ENCODE assay signal across 8 cellular contexts in the genomic region with DNA sequence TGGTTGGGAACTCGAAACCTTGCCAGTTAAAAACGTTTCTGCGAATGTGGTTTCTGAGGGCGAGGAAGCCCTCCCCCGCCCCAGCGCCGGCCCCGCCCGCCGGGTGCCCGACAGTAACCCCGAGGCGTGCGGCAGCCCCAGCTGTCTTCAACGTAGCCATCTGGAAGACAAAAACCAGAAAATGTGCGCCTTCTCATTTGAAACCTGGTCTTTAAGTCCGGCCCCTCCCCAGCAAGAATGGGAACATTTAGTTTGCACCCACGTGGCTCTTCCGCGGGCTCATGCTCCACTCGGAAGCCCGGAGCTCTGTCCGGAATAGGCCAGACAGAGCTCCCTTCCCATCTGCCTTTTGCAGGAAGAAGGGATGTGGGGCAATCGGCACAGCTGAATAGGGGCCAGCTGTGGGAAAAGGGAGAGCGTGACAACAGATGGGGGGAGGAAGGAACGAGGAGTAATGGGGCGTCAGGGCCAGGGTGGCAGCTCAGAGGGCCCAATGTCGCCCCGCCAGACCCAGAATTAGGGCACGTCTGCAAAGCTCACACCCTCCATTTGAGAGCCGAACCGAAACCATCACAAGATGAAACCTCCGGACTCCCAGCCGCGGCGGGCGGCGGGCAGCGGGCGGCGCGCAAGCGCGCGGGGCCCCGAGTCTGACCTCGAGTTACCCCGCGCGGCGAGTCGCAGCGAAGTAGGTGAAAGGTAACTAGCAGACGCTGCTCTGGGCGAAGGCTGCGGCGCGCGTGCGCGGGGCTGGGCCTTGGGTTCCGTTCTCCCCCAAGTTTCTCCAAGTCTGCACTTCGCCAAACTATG.
DNase-seq lines count a peak whose midpoint lies in the region; ATAC-seq, FAIRE-seq and TF ChIP-seq lines count a peak whose summit lies in the region.

No MANE protein-coding gene starts in this region.

- CTCF ChIA-PET in activated CD8-positive, alpha-beta T cell treated with anti-CD3 and anti-CD28 coated beads for 36 hours (lab: Charles Lee): interaction anchor here (1.0 to 1.5 kb wide), 3 partner anchors 10 to 61 kb away, joined by 3 to 4 read pairs (median 3); no protein-coding TSS in a partner anchor

- no peaks in the 10 kb centered on the region for H3K36me3 Mint-ChIP-seq in activated CD8-positive, alpha-beta T cell treated with anti-CD3 and anti-CD28 coated beads for 36 hours (ENCODE audit: low read depth)

- H3K27me3 ChIP-seq in duodenal mucosa (ENCODE audit: control insufficient read depth in 1 of 2, insufficient read depth in 2 of 2, low read length in 2 of 2): peaks cover 0 to 5% of the 10 kb centered on the region in 2 donors
- H3K27me3 ChIP-seq in lower lobe of right lung (ENCODE audit: low read depth): no peaks in the 10 kb centered on the region

- H3K4me3 ChIP-seq in duodenal mucosa (ENCODE audit: low read depth in 1 of 2, low read length in 2 of 2) (peak overlapping the region; percentile 79 to 92), lower lobe of right lung (peak overlapping the region; percentile 67)

- H3K9me3 ChIP-seq in duodenal mucosa (ENCODE audit: control insufficient read depth in 1 of 2, low read length in 2 of 2) (no peaks in the 10 kb centered on the region), lower lobe of right lung (no peaks in the 10 kb centered on the region)

- intact Hi-C loops in activated CD8-positive, alpha-beta T cell treated with anti-CD3 and anti-CD28 coated beads for 36 hours (cut with micrococcal nuclease): loop anchor here (5.0 to 10.0 kb wide), 3 partner anchors 63 to 413 kb away; a partner anchor contains a TSS
- intact Hi-C loops in lower lobe of right lung (cut with DNase I): no loop called here

- no peaks in the 10 kb centered on the region for H3K36me3 ChIP-seq in duodenal mucosa (ENCODE audit: control insufficient read depth in 1 of 2, insufficient read depth in 2 of 2, low read length in 2 of 2)
- no peaks in the 10 kb centered on the region for H3K36me3 ChIP-seq in lower lobe of right lung

- H3K4me1 Mint-ChIP-seq in activated CD8-positive, alpha-beta T cell treated with anti-CD3 and anti-CD28 coated beads for 36 hours (ENCODE audit: low read depth): peaks cover 32% of the 10 kb centered on the region

- DNase-seq in AML-193 (lab: John Stamatoyannopoulos, UW) (peak; percentile 88 to 93), GM19239 (ENCODE audit: insufficient read length, low spot score) (peak; percentile 57), NCI-H82 (lab: John Stamatoyannopoulos, UW) (peak; percentile 77), lower lobe of right lung (peak; percentile 94)
- peak; percentile 87 for DNase-seq in activated CD8-positive, alpha-beta T cell treated with anti-CD3 and anti-CD28 coated beads for 36 hours
- peak; percentile 32 to 67 (median 43) for DNase-seq in stimulated activated CD4-positive, alpha-beta T cell treated with anti-CD3 and anti-CD28 coated beads, TNF-alpha, amount 100 ng/mL, for 1 hour (ENCODE audit: low read depth in 3 of 3, low spot score in 1 of 3)

- H3K4me3 Mint-ChIP-seq in activated CD8-positive, alpha-beta T cell treated with anti-CD3 and anti-CD28 coated beads for 36 hours: peak overlapping the region; percentile 78

- peaks cover 23 to 31% of the 10 kb centered on the region in 2 donors for H3K4me1 ChIP-seq in duodenal mucosa (ENCODE audit: control insufficient read depth in 1 of 2, insufficient read depth in 2 of 2, low read length in 2 of 2)
- H3K4me1 ChIP-seq in lower lobe of right lung: peaks cover 38% of the 10 kb centered on the region

- FAIRE-seq in GM19239 (lab: Jason Lieb, UNC): no peak

- peak overlapping the region; percentile 82 for H3K27ac Mint-ChIP-seq in activated CD8-positive, alpha-beta T cell treated with anti-CD3 and anti-CD28 coated beads for 36 hours

- no peaks in the 10 kb centered on the region for H3K9me3 Mint-ChIP-seq in activated CD8-positive, alpha-beta T cell treated with anti-CD3 and anti-CD28 coated beads for 36 hours

- peak; percentile 79 for ATAC-seq in HG03442 (IDR thresholded peaks at IDR 0.05; ENCODE audit: unreplicated experiment)
- peak; percentile 85 for ATAC-seq in activated CD8-positive, alpha-beta T cell treated with anti-CD3 and anti-CD28 coated beads for 36 hours
- peak; percentile 94 to 95 for ATAC-seq in lower lobe of right lung

- TF ChIP-seq CTCF in activated CD8-positive, alpha-beta T cell treated with anti-CD3 and anti-CD28 coated beads for 36 hours (IDR thresholded peaks at IDR 0.05): no peak
- no peak for TF ChIP-seq CTCF in lower lobe of right lung (IDR thresholded peaks at IDR 0.05)

- peak overlapping the region; percentile 67 for H3K9ac ChIP-seq in duodenal mucosa (ENCODE audit: low read depth in 1 of 2, low read length in 2 of 2)

- H3K27ac ChIP-seq in duodenal mucosa (ENCODE audit: low read depth, low read length) (peak overlapping the region; percentile 84), lower lobe of right lung (peak overlapping the region; percentile 90)

- H3K27me3 Mint-ChIP-seq in activated CD8-positive, alpha-beta T cell treated with anti-CD3 and anti-CD28 coated beads for 36 hours: peaks cover 42% of the 10 kb centered on the region

- POLR2A ChIA-PET in activated CD8-positive, alpha-beta T cell treated with anti-CD3 and anti-CD28 coated beads for 36 hours (lab: Charles Lee): interaction anchor here (0.6 kb wide), 1 partner anchor 46 kb away, joined by 3 read pairs; no protein-coding TSS in a partner anchor

Comparison
In these comparisons a context has a peak if more than half of its experiments do, and no peak if none do; other contexts are left out.
1. Peak in every context shown above with its lines: DNase-seq, ATAC-seq, H3K4me3 ChIP-seq and H3K27ac ChIP-seq.
2. DNase-seq: peak in every context shown above with its lines; median percentile 94 in lower lobe of right lung; 90 in AML-193; 87 in activated CD8-positive, alpha-beta T cell treated with anti-CD3 and anti-CD28 coated beads for 36 hours; 77 in NCI-H82; 57 in GM19239; 43 in stimulated activated CD4-positive, alpha-beta T cell treated with anti-CD3 and anti-CD28 coated beads, TNF-alpha, amount 100 ng/mL, for 1 hour.